1 cellular context compared by ENCODE assay signal in genomic region chr1:48789903-48790302, GRCh38.
TF ChIP-seq lines count a peak whose summit lies in the region.

No MANE protein-coding gene starts in this region.

TF ChIP-seq in GM12878, 131 proteins besides CTCF, POLR2A, EP300 and RAD21 (continued from another document):
- no peak for TF ChIP-seq REST (IDR thresholded peaks at IDR 0.05; ENCODE audit: low read depth, low read length)
- no peak for TF ChIP-seq KDM1A (IDR thresholded peaks at IDR 0.05; ENCODE audit: borderline replicate concordance)
- no peak for TF ChIP-seq STAT1 (conservative IDR thresholded peaks at IDR 0.05)
- TF ChIP-seq MTA2 (IDR thresholded peaks at IDR 0.05; ENCODE audit: low read depth) = no peak
- TF ChIP-seq TAF1 (IDR thresholded peaks at IDR 0.05; ENCODE audit: borderline replicate concordance, low read depth, low read length) = no peak
